Comparison of ENCODE assay signal across 8 cellular contexts in the genomic region with DNA sequence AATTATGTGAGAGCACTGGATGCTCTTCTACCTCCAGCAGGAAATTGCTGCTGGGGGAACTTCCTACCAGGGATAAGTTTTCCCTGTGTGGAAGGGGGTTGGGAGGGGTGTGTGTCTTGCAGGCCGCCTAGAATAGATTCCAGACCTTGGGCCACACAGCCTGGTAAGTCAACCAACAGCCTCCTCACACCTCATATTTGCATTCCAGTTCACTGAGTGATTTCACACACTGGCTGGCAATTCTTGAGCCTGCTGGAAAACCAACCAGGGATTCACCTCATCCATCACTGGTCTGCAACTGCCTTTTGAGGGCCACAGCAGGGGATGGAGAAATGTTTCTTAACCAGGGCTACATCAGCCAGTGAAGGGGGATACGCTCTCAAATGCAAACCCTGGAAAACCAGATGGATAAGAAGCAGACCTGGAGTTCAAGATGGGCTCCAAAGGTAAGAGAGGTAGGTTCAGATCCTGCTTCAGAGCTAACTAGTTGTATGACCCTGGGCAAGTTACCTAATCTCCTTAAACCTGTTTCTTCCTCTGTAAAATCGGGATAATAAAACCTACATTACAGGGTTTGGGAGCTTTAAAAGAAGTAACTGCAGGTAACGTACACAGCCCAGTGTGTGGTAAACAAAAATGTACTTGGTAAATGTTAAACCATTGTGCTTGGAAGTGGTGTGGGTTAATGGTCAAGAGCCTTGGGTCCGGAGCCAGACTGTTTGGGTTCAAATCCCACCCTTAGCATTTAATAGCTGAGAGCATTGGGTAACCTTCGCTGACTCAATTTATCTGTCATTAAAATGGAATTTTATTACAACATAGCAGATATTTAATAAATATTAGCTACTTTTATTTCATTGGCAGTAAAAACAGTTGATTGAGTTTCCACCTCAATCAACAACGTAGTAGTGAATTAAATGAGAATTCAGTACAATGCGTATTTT. TPM values are rescaled to one million over a fixed set of nuclear protein-coding genes. Genes with fewer than 3 reads are reported as not detected.
A peak's percentile ranks its signal among the peaks of the same experiment; 100 is the strongest.
DNase-seq lines count a peak whose midpoint lies in the region; ATAC-seq and TF ChIP-seq lines count a peak whose summit lies in the region.

No MANE protein-coding gene starts in this region.

- peaks cover 16% of the 10 kb centered on the region for H3K36me3 ChIP-seq in H7 (replicated peaks; ENCODE audit: control insufficient read depth, insufficient read depth, low read length)
- peaks cover 0 to 7% of the 10 kb centered on the region in 2 donors for H3K36me3 ChIP-seq in ascending aorta
- H3K36me3 ChIP-seq in skeletal muscle satellite cell (ENCODE audit: insufficient read depth, low read length), result peaks cover 42% of the 10 kb centered on the region

- H3K9me3 Mint-ChIP-seq in activated naive CD4-positive, alpha-beta T cell treated with anti-CD3 and anti-CD28 coated beads, Interleukin-2, amount 50 U/mL, for 72 hours, result no peaks in the 10 kb centered on the region

- H3K36me3 Mint-ChIP-seq in activated naive CD4-positive, alpha-beta T cell treated with anti-CD3 and anti-CD28 coated beads, Interleukin-2, amount 50 U/mL, for 72 hours, result peaks cover 0 to 8% of the 10 kb centered on the region in 2 donors

- ATAC-seq in activated naive CD4-positive, alpha-beta T cell treated with anti-CD3 and anti-CD28 coated beads, Interleukin-2, amount 50 U/mL, for 72 hours, result no peak
- ATAC-seq in GM19324 (IDR thresholded peaks at IDR 0.05; ENCODE audit: low FRiP score, unreplicated experiment), result no peak

- peak overlapping the region; percentile 98 for H3K9ac ChIP-seq in skeletal muscle satellite cell (ENCODE audit: low read depth, low read length)

- DNase-seq in H7, result peak; percentile 47
- peak in 1 of 2 donors; percentile 81 for DNase-seq in ascending aorta (ENCODE audit: low spot score in 2 of 2)
- no peak for DNase-seq in activated naive CD4-positive, alpha-beta T cell treated with anti-CD3 and anti-CD28 coated beads, Interleukin-2, amount 50 U/mL, for 72 hours (ENCODE audit: low spot score in 2 of 2)
- DNase-seq in HK-2 (ENCODE audit: unreplicated experiment), result no peak
- DNase-seq in RKO (ENCODE audit: low spot score), result no peak

- peak overlapping the region; percentile 98 to 99 for H3K27ac ChIP-seq in ascending aorta

- no peaks in the 10 kb centered on the region for H3K9me3 ChIP-seq in ascending aorta
- H3K9me3 ChIP-seq in skeletal muscle satellite cell (replicated peaks; ENCODE audit: low read length), result no peaks in the 10 kb centered on the region

- H3K4me2 ChIP-seq in skeletal muscle satellite cell (ENCODE audit: low read length), result peak overlapping the region; percentile 80

- H3K4me3 ChIP-seq in H7 (ENCODE audit: insufficient read depth, low read depth, low read length), result peak overlapping the region; percentile 96
- peak overlapping the region; percentile 87 to 94 for H3K4me3 ChIP-seq in ascending aorta
- H3K4me3 ChIP-seq in iPS-11a (ENCODE audit: low read depth, low read length), result peak overlapping the region; percentile 80
- H3K4me3 ChIP-seq in skeletal muscle satellite cell (ENCODE audit: low read length), result peak overlapping the region; percentile 87

- no peak overlapping the region for H3K27ac Mint-ChIP-seq in activated naive CD4-positive, alpha-beta T cell treated with anti-CD3 and anti-CD28 coated beads, Interleukin-2, amount 50 U/mL, for 72 hours

- peaks cover 17 to 40% of the 10 kb centered on the region in 2 donors for H3K4me1 ChIP-seq in ascending aorta
- H3K4me1 ChIP-seq in skeletal muscle satellite cell (ENCODE audit: control insufficient read depth, insufficient read depth, low read length), result peaks cover 53% of the 10 kb centered on the region

- intact Hi-C loops in ascending aorta (cut with DNase I), result loop anchor here (1.0 to 2.0 kb wide), 2 partner anchors 9 to 100 kb away; a partner anchor contains a TSS

- TF ChIP-seq CTCF in ascending aorta (IDR thresholded peaks at IDR 0.05), result no peak

- no peaks in the 10 kb centered on the region; the same call in 1 of the 2 replicates for H3K27me3 ChIP-seq in H7 (ENCODE audit: control insufficient read depth, insufficient read depth, low read length)
- no peaks in the 10 kb centered on the region for H3K27me3 ChIP-seq in ascending aorta
- H3K27me3 ChIP-seq in skeletal muscle satellite cell (ENCODE audit: control insufficient read depth, insufficient read depth, low read length), result no peaks in the 10 kb centered on the region

RNA-seq across cellular contexts. Expression of a gene that starts 1.8 kb away (rescaled TPM):
- 318 and 343 TPM in 2 replicates for total RNA-seq in H7 (2014; rRNA removed; shearing (Covaris generic))
- 790 TPM for total RNA-seq in ascending aorta
- 667 and 754 TPM in 2 replicates for total RNA-seq in skeletal muscle satellite cell (2012; rRNA removed)
- 1 to 10 TPM in 1 of 2 donors, under 1 TPM in 1; 0.39 to 3.0 TPM for total RNA-seq in activated naive CD4-positive, alpha-beta T cell treated with anti-CD3 and anti-CD28 coated beads, Interleukin-2, amount 50 U/mL, for 72 hours

Comparison
In these comparisons a context has a peak if more than half of its experiments do, and no peak if none do; other contexts are left out.
1. RNA of a gene that starts 1.8 kb away (total RNA-seq): 790 TPM in ascending aorta (single experiment) and 318 to 343 TPM in H7; 0.39 to 3.0 TPM in activated naive CD4-positive, alpha-beta T cell treated with anti-CD3 and anti-CD28 coated beads, Interleukin-2, amount 50 U/mL, for 72 hours; every median in the first group is over 10 times any median in the second.
2. Peak in every context shown above with its lines, with median percentiles within 50 percentile points of each other: H3K4me3 ChIP-seq.